Comparison of ENCODE assay signal across 8 cellular contexts in genomic region chr2:47016172-47016913, GRCh38.
DNase-seq lines count a peak whose midpoint lies in the region; ATAC-seq and TF ChIP-seq lines count a peak whose summit lies in the region.
"Had no signal": no experiment of that assay in that cellular context is flagged by ENCODE, and none has a peak within 500 bp of the region (broad histone marks: within the 10 kb centered on the region; RNA-seq: fewer than 3 reads in every experiment).

No MANE protein-coding gene starts in this region.

- no peak for ATAC-seq in GM21717 (IDR thresholded peaks at IDR 0.05; ENCODE audit: unreplicated experiment)
- no peak for ATAC-seq in GM21529 (IDR thresholded peaks at IDR 0.05; ENCODE audit: unreplicated experiment)

- TF ChIP-seq CTCF in epithelial cell of proximal tubule (conservative IDR thresholded peaks at IDR 0.05; ENCODE audit: low read depth, low read length): peak; percentile 46

- H3K4me3 ChIP-seq in epithelial cell of proximal tubule (ENCODE audit: low read depth, low read length): no peak overlapping the region
- H3K4me3 ChIP-seq: skin epidermis had no signal

- peak; percentile 72 for DNase-seq in HK-2 (ENCODE audit: unreplicated experiment)
- DNase-seq in RPMI7951 (ENCODE audit: low read depth): peak; percentile 90
- peak; percentile 56 for DNase-seq in epithelial cell of proximal tubule (ENCODE audit: low read depth)
- DNase-seq in non-pigmented ciliary epithelial cell (ENCODE audit: low read depth): peak; percentile 90
- DNase-seq in COLO829 (ENCODE audit: low spot score): no peak
